Comparison of ENCODE assay signal across 26 cellular contexts in the genomic region with DNA sequence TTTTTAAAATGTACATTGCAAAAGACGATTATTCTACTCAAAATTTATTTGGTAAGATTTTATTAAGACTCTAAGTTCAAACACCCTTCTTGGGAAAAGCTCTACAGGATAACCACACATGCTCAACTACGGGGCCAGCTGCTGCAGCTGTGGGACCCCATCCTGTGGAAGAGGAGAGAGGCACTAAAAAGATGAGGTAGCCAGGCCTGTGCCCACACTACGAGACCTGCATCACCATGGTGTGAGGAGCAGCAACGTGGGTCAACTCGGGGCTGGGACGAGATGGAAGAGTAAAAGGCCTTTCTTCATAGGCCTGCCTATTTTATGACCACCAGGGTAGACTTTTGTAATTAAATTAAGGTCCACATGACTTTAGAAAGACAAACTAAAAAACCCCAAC. TPM values are rescaled to one million over a fixed set of nuclear protein-coding genes. Genes with fewer than 3 reads are reported as not detected.
DNase-seq lines count a peak whose midpoint lies in the region; ATAC-seq, FAIRE-seq and TF ChIP-seq lines count a peak whose summit lies in the region.
"Had no signal": no experiment of that assay in that cellular context is flagged by ENCODE, and none has a peak within 500 bp of the region (broad histone marks: within the 10 kb centered on the region; RNA-seq: fewer than 3 reads in every experiment).

No MANE protein-coding gene starts in this region.

- H3K9me2 ChIP-seq in PC-3 (replicated peaks; ENCODE audit: low read length) (no peaks in the 10 kb centered on the region), MM.1S (replicated peaks; ENCODE audit: insufficient read depth, low read length) (no peaks in the 10 kb centered on the region)

- no TSS peak for BruUV-seq in Panc1 (replicated peaks; lab: Mats Ljungman, UMichigan)
- no TSS peak for BruUV-seq in PC-3 (replicated peaks; lab: Mats Ljungman, UMichigan)

- H3K9ac ChIP-seq in kidney (ENCODE audit: low read length in 2 of 2) (no peak overlapping the region), PC-3 (ENCODE audit: low read length) (no peak overlapping the region), MM.1S (ENCODE audit: low read length) (no peak overlapping the region)
- H3K9ac ChIP-seq: parathyroid adenoma had no signal

- H3F3A ChIP-seq in PC-3 (ENCODE audit: low read length, unreplicated experiment) (no peaks in the 10 kb centered on the region), MM.1S (ENCODE audit: insufficient read depth, low read length) (no peaks in the 10 kb centered on the region)

- no peaks in the 10 kb centered on the region for H4K20me1 ChIP-seq in PC-3 (ENCODE audit: low read length)
- no peaks in the 10 kb centered on the region for H4K20me1 ChIP-seq in MM.1S (ENCODE audit: insufficient read depth, low read length)

- CTCF ChIA-PET in Panc1 (lab: Charles Lee) (interaction anchor here (0.5 to 3.0 kb wide), 9 partner anchors 14 to 385 kb away, joined by 3 to 30 read pairs (median 6); partner anchors contain the start of genes FBL and TTC9B), PC-3 (lab: Charles Lee) (no interaction called here)

- 83% methylated on average over 6 of the region's 6 CpGs for WGBS in right cardiac atrium

- H3K9me3 ChIP-seq in right atrium auricular region (no peaks in the 10 kb centered on the region), right cardiac atrium (ENCODE audit: control insufficient read depth, low read length) (no peaks in the 10 kb centered on the region), Panc1 (ENCODE audit: control insufficient read depth, insufficient read depth, low read depth, low read length) (no peaks in the 10 kb centered on the region), kidney (ENCODE audit: control insufficient read depth in 1 of 2, low read length in 2 of 2) (no peaks in the 10 kb centered on the region), PC-3 (ENCODE audit: low read length) (no peaks in the 10 kb centered on the region), MM.1S (replicated peaks; ENCODE audit: insufficient read depth, low read length) (no peaks in the 10 kb centered on the region)
- H3K9me3 ChIP-seq: esophagus muscularis mucosa had no signal

- no peak overlapping the region for H2AFZ ChIP-seq in PC-3 (ENCODE audit: low read length)
- no peak overlapping the region for H2AFZ ChIP-seq in MM.1S (ENCODE audit: low read length)
- H2AFZ ChIP-seq: parathyroid adenoma had no signal

- H3K4me2 ChIP-seq in PC-3 (ENCODE audit: low read length) (no peak overlapping the region), MM.1S (ENCODE audit: low read depth, low read length) (no peak overlapping the region)

- in situ Hi-C loops in Panc1 (cut with HindIII; ENCODE audit: low pct_unique_long_range_greater_than_20kb, low sequenced_read_pairs), result no loop called here

- H3K4me1 ChIP-seq in right atrium auricular region (peaks cover 0 to 24% of the 10 kb centered on the region in 2 donors), right cardiac atrium (ENCODE audit: control insufficient read depth, insufficient read depth, low read length) (peaks cover 5% of the 10 kb centered on the region), Panc1 (ENCODE audit: control insufficient read depth, insufficient read depth, low read length) (peaks cover 42% of the 10 kb centered on the region), kidney (ENCODE audit: control insufficient read depth in 1 of 2, insufficient read depth in 1 of 2, low read depth in 1 of 2, low read length in 2 of 2) (peaks cover 9 to 13% of the 10 kb centered on the region in 2 donors), PC-3 (ENCODE audit: insufficient read depth, low read length) (peaks cover 17% of the 10 kb centered on the region), MM.1S (ENCODE audit: low read length) (no peaks in the 10 kb centered on the region)

- H3K27me3 ChIP-seq in right atrium auricular region (no peaks in the 10 kb centered on the region), right cardiac atrium (ENCODE audit: control insufficient read depth, insufficient read depth) (no peaks in the 10 kb centered on the region), Panc1 (ENCODE audit: control insufficient read depth, insufficient read depth, low read length) (peaks cover 4% of the 10 kb centered on the region; the same call in 1 of the 2 replicates), PC-3 (ENCODE audit: low read length) (no peaks in the 10 kb centered on the region), MM.1S (replicated peaks; ENCODE audit: insufficient read depth, low read length) (0 out of 2 replicates have a peak, but pooled peaks cover 5% of the 10 kb centered on the region)

- H3K4me3 ChIP-seq in right atrium auricular region (no peak overlapping the region), right cardiac atrium (ENCODE audit: low read length) (no peak overlapping the region), Panc1 (ENCODE audit: low read depth in 2 of 2, low read length in 2 of 2) (no peak overlapping the region), kidney (ENCODE audit: low read length in 2 of 2) (no peak overlapping the region), PC-3 (ENCODE audit: low read length) (no peak overlapping the region), MM.1S (ENCODE audit: low read length) (no peak overlapping the region)
- H3K4me3 ChIP-seq: esophagus muscularis mucosa had no signal

- ATAC-seq in right cardiac atrium (no peak), Panc1 (no peak), PC-3 (no peak), HG02970 (IDR thresholded peaks at IDR 0.05; ENCODE audit: low FRiP score, unreplicated experiment) (no peak)
- ATAC-seq: activated CD4-positive, alpha-beta T cell treated with anti-CD3 and anti-CD28 coated beads for 36 hours had no signal

- H3K79me2 ChIP-seq in PC-3 (ENCODE audit: low read length), result no peaks in the 10 kb centered on the region
- no peaks in the 10 kb centered on the region for H3K79me2 ChIP-seq in MM.1S (ENCODE audit: low read length)
- H3K79me2 ChIP-seq: parathyroid adenoma had no signal

- DNase-seq in right atrium auricular region (ENCODE audit: low spot score) (no peak), right cardiac atrium (no peak), Panc1 (ENCODE audit: low read depth, low spot score) (no peak), kidney (no peak), PC-3 (no peak), MM.1S (no peak)
- DNase-seq: activated CD4-positive, alpha-beta T cell treated with anti-CD3 and anti-CD28 coated beads for 36 hours; activated naive CD8-positive, alpha-beta T cell treated with anti-CD3 and anti-CD28 coated beads, Interleukin-2, amount 10 ng/mL, durations not matched to agents 7 days and 5 days; DMS53; effector CD8-positive, alpha-beta T cell; GDM1; NCI-H1092 treated with DMSO at 0.1 percent for 48 hours; NCI-H1930; SIG-M5; stimulated activated CD4-positive, alpha-beta T cell treated with anti-CD3 and anti-CD28 coated beads, Interleukin-15, amount 100 ng/mL, for 24 hours; stimulated activated CD8-positive, alpha-beta memory T cell treated with anti-CD3 and anti-CD28 coated beads, Interleukin-4, amount 100 ng/mL, for 48 hours had no signal

- intact Hi-C loops in right cardiac atrium (cut with DNase I), result no loop called here
- intact Hi-C loops in Panc1 (cut with micrococcal nuclease; ENCODE audit: unreplicated experiment), result no loop called here
- intact Hi-C loops in kidney (cut with DNase I), result no loop called here
- intact Hi-C loops in PC-3 (cut with micrococcal nuclease), result no loop called here

- no peak for FAIRE-seq in kidney (lab: Jason Lieb, UNC)
- FAIRE-seq: frontal cortex had no signal

- TF ChIP-seq CTCF in right atrium auricular region (IDR thresholded peaks at IDR 0.05) (no peak), Panc1 (IDR thresholded peaks at IDR 0.05) (no peak), kidney (IDR thresholded peaks at IDR 0.05; ENCODE audit: borderline replicate concordance, extremely low read depth, insufficient read depth) (no peak), PC-3 (conservative IDR thresholded peaks at IDR 0.05; ENCODE audit: low read depth, low read length) (no peak), MM.1S (IDR thresholded peaks at IDR 0.05; ENCODE audit: low read length) (no peak)

- H3K27ac ChIP-seq in right atrium auricular region (peak overlapping the region; percentile 54 to 60), right cardiac atrium (ENCODE audit: low read length) (no peak overlapping the region), Panc1 (ENCODE audit: low read length) (peak overlapping the region; percentile 35), kidney (ENCODE audit: low read depth in 2 of 2, low read length in 2 of 2) (peak overlapping the region; percentile 32 to 83), PC-3 (ENCODE audit: low read length) (no peak overlapping the region), MM.1S (ENCODE audit: low read length) (no peak overlapping the region)

- H3K36me3 ChIP-seq in right atrium auricular region, result peaks cover 17% of the 10 kb centered on the region
- H3K36me3 ChIP-seq in Panc1 (ENCODE audit: control insufficient read depth, insufficient read depth, low read length), result peaks cover 26% of the 10 kb centered on the region
- H3K36me3 ChIP-seq in kidney (ENCODE audit: control insufficient read depth in 1 of 2, insufficient read depth in 2 of 2, low read length in 2 of 2), result peaks cover 6 to 16% of the 10 kb centered on the region in 2 donors
- H3K36me3 ChIP-seq in PC-3 (ENCODE audit: low read depth, low read length), result no peaks in the 10 kb centered on the region
- no peaks in the 10 kb centered on the region for H3K36me3 ChIP-seq in MM.1S (replicated peaks; ENCODE audit: insufficient read depth, low read length)

- POLR2A ChIA-PET in Panc1 (lab: Charles Lee), result interaction anchor here (0.5 to 1.3 kb wide), 3 partner anchors 15 to 390 kb away, joined by 3 to 13 read pairs (median 9); no protein-coding TSS in a partner anchor
- POLR2A ChIA-PET in PC-3 (lab: Charles Lee; ENCODE audit: unreplicated experiment), result no interaction called here

RNA-seq across cellular contexts. Expression of gene CCNP, which starts 4.6 kb away (rescaled TPM):
- total RNA-seq in right atrium auricular region (not detected), right cardiac atrium (under 1 TPM; 0.23 to 0.41 (median 0.30) TPM), Panc1 (2021; ENCODE audit: unreplicated experiment) (3.0 TPM), kidney (1.2 TPM), PC-3 (2014; rRNA removed) (not detected in 2 replicates)
- polyA plus RNA-seq in right cardiac atrium (0.25 TPM), kidney (ENCODE audit: insufficient read depth, low read depth, low replicate concordance) (2.1 TPM)
- 4.4 TPM for polyA plus RNA-seq in Panc1 (2012; ENCODE audit: insufficient read length)
- total RNA-seq: HT1080, LHCN-M2, myocyte, ureter had no signal

RNA-seq across cellular contexts. Expression of gene TTC9B, which starts 12.9 kb away (rescaled TPM):
- total RNA-seq in right atrium auricular region (not detected), right cardiac atrium (not detected), Panc1 (2021; ENCODE audit: unreplicated experiment) (2.3 TPM), kidney (not detected), PC-3 (2014; rRNA removed) (0.15 and 0.17 TPM in 2 replicates)
- polyA plus RNA-seq in right cardiac atrium (0.11 TPM), kidney (ENCODE audit: insufficient read depth, low read depth, low replicate concordance) (not detected)
- 1.8 TPM for polyA plus RNA-seq in Panc1 (2012; ENCODE audit: insufficient read length)
- total RNA-seq: activated CD4-positive, alpha-beta T cell treated with anti-CD3 and anti-CD28 coated beads for 36 hours; activated naive CD8-positive, alpha-beta T cell treated with anti-CD3 and anti-CD28 coated beads, Interleukin-2, amount 10 ng/mL, durations not matched to agents 7 days and 5 days; esophagus muscularis mucosa; LHCN-M2; myocyte; sciatic nerve; subcutaneous adipose tissue; ureter had no signal

RNA-seq across cellular contexts. Expression of gene MAP3K10, which starts 39.8 kb away (rescaled TPM):
- 10 to 100 TPM; 12.3 to 13.6 TPM for total RNA-seq in right atrium auricular region
- total RNA-seq in right cardiac atrium, result 10 to 100 TPM; 16.9 to 22.6 (median 20.2) TPM
- 25.3 TPM for polyA plus RNA-seq in right cardiac atrium
- total RNA-seq in Panc1 (2021; ENCODE audit: unreplicated experiment), result 255 TPM
- 324 TPM for polyA plus RNA-seq in Panc1 (2012; ENCODE audit: insufficient read length)
- 17.3 TPM for total RNA-seq in kidney
- polyA plus RNA-seq in kidney (ENCODE audit: insufficient read depth, low read depth, low replicate concordance), result 15.0 TPM
- 11.2 and 13.0 TPM in 2 replicates for total RNA-seq in PC-3 (2014; rRNA removed)

RNA-seq across cellular contexts. Expression of gene AKT2, which starts 54.1 kb away (rescaled TPM):
- 10 to 100 TPM; 63.3 to 76.7 TPM for total RNA-seq in right atrium auricular region
- 100 to 1,000 TPM; 119 to 131 (median 125) TPM for total RNA-seq in right cardiac atrium
- 94.9 TPM for polyA plus RNA-seq in right cardiac atrium
- total RNA-seq in Panc1 (2021; ENCODE audit: unreplicated experiment), result 2,376 TPM
- 2,447 TPM for polyA plus RNA-seq in Panc1 (2012; ENCODE audit: insufficient read length)
- 154 TPM for total RNA-seq in kidney
- 75.0 TPM for polyA plus RNA-seq in kidney (ENCODE audit: insufficient read depth, low read depth, low replicate concordance)
- 80.6 and 84.9 TPM in 2 replicates for total RNA-seq in PC-3 (2014; rRNA removed)

Comparison
In these comparisons a context has a peak if more than half of its experiments do, and no peak if none do; other contexts are left out.
1. H3K27ac ChIP-seq: peak in right atrium auricular region (2 of 2), Panc1 (single experiment) and kidney (2 of 2); none in right cardiac atrium (single experiment), PC-3 (single experiment) and MM.1S (single experiment).
2. RNA of gene MAP3K10, which starts 39.8 kb away (total RNA-seq): 255 TPM in Panc1 (single experiment); 16.9 to 22.6 TPM in right cardiac atrium, 17.3 TPM in kidney (single experiment), 12.3 to 13.6 TPM in right atrium auricular region and 11.2 to 13.0 TPM in PC-3; every median in the first group is over 10 times any median in the second.